ENCODE assay signal across 25 cellular contexts in the genomic region with DNA sequence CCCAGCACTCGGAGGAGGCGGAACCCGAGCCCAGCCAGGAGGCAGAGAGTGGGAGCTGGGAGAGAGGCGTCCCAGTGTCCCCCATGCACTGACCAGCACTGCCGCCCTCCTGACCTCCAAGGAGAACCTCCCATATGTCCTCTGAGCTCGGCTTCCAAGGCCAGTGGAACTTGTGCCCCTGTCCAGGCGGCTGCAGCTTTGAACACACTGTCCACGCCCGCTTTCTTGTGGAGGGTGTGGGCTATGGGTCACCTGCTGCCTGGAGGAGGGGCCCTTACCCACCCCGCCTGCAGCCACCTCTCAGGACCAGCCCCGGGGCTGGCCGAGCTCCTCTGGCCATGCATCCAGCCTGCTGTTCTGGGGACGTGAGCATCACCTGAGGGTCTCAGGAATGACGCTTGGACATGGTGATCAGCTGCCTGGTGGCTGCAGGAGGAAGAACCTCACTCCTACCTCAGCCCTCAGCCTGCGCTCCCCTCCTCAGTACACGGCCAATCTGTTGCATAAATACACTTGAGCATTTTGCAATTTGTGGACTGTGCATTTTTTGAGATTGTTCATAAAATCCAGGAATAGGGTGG. TPM values are rescaled to one million over a fixed set of nuclear protein-coding genes. Genes with fewer than 3 reads are reported as not detected.
DNase-seq lines count a peak whose midpoint lies in the region; ATAC-seq and TF ChIP-seq lines count a peak whose summit lies in the region.
"Had no signal": no experiment of that assay in that cellular context is flagged by ENCODE, and none has a peak within 500 bp of the region (broad histone marks: within the 10 kb centered on the region; RNA-seq: fewer than 3 reads in every experiment).

No MANE protein-coding gene starts in this region.

- POLR2A ChIA-PET in activated naive CD8-positive, alpha-beta T cell treated with anti-CD3 and anti-CD28 coated beads, Interleukin-2, amount 10 ng/mL, durations not matched to agents 7 days and 5 days (lab: Charles Lee), result no interaction called here

- no peak for ATAC-seq in activated naive CD8-positive, alpha-beta T cell treated with anti-CD3 and anti-CD28 coated beads, Interleukin-2, amount 10 ng/mL, durations not matched to agents 7 days and 5 days (ENCODE audit: low read depth)
- ATAC-seq in RWPE2 (ENCODE audit: low read depth) (no peak), lower lobe of right lung (no peak), HG02852 (IDR thresholded peaks at IDR 0.05; ENCODE audit: unreplicated experiment) (no peak)
- no peak for ATAC-seq in activated T-helper 17 cell treated with anti-CD3 and anti-CD28 coated beads, Interleukin-2, amount 50 U/mL, for 72 hours (replicated peaks)

- H3K27me3 Mint-ChIP-seq in activated naive CD8-positive, alpha-beta T cell treated with anti-CD3 and anti-CD28 coated beads, Interleukin-2, amount 10 ng/mL, durations not matched to agents 7 days and 5 days, result no peaks in the 10 kb centered on the region
- H3K27me3 Mint-ChIP-seq in activated naive CD8-positive, alpha-beta T cell treated with anti-CD3 and anti-CD28 coated beads for 36 hours, result no peaks in the 10 kb centered on the region
- H3K27me3 Mint-ChIP-seq in type B pancreatic cell, result no peaks in the 10 kb centered on the region
- no peaks in the 10 kb centered on the region for H3K27me3 Mint-ChIP-seq in activated T-helper 17 cell treated with anti-CD3 and anti-CD28 coated beads, Interleukin-2, amount 50 U/mL, for 72 hours
- H3K27me3 Mint-ChIP-seq: central memory CD8-positive, alpha-beta T cell had no signal

- no peaks in the 10 kb centered on the region for H3K4me1 ChIP-seq in RWPE2 (ENCODE audit: insufficient read depth, poor library complexity, severe bottlenecking)
- no peaks in the 10 kb centered on the region for H3K4me1 ChIP-seq in lower lobe of right lung
- H3K4me1 ChIP-seq: ascending aorta, uterus had no signal

- H3K36me3 ChIP-seq in RWPE2 (ENCODE audit: low read depth), result no peaks in the 10 kb centered on the region
- no peaks in the 10 kb centered on the region for H3K36me3 ChIP-seq in lower lobe of right lung
- H3K36me3 ChIP-seq: ascending aorta, uterus had no signal

- H3K4me3 Mint-ChIP-seq in activated naive CD8-positive, alpha-beta T cell treated with anti-CD3 and anti-CD28 coated beads, Interleukin-2, amount 10 ng/mL, durations not matched to agents 7 days and 5 days, result no peak overlapping the region
- no peak overlapping the region for H3K4me3 Mint-ChIP-seq in activated naive CD8-positive, alpha-beta T cell treated with anti-CD3 and anti-CD28 coated beads for 36 hours
- H3K4me3 Mint-ChIP-seq in type B pancreatic cell, result no peak overlapping the region
- no peak overlapping the region for H3K4me3 Mint-ChIP-seq in activated T-helper 17 cell treated with anti-CD3 and anti-CD28 coated beads, Interleukin-2, amount 50 U/mL, for 72 hours
- H3K4me3 Mint-ChIP-seq: central memory CD8-positive, alpha-beta T cell; nephron progenitor cell had no signal

- H3K4me3 ChIP-seq in RWPE2 (ENCODE audit: severe bottlenecking), result no peak overlapping the region
- H3K4me3 ChIP-seq in lower lobe of right lung, result no peak overlapping the region
- H3K4me3 ChIP-seq: ascending aorta, uterus had no signal

- no peak overlapping the region for H3K27ac ChIP-seq in RWPE2 (ENCODE audit: poor library complexity, severe bottlenecking)
- no peak overlapping the region for H3K27ac ChIP-seq in lower lobe of right lung
- H3K27ac ChIP-seq: ascending aorta, uterus had no signal

- no peaks in the 10 kb centered on the region for H3K36me3 Mint-ChIP-seq in activated naive CD8-positive, alpha-beta T cell treated with anti-CD3 and anti-CD28 coated beads, Interleukin-2, amount 10 ng/mL, durations not matched to agents 7 days and 5 days
- no peaks in the 10 kb centered on the region for H3K36me3 Mint-ChIP-seq in activated naive CD8-positive, alpha-beta T cell treated with anti-CD3 and anti-CD28 coated beads for 36 hours
- no peaks in the 10 kb centered on the region for H3K36me3 Mint-ChIP-seq in type B pancreatic cell
- H3K36me3 Mint-ChIP-seq in activated T-helper 17 cell treated with anti-CD3 and anti-CD28 coated beads, Interleukin-2, amount 50 U/mL, for 72 hours (ENCODE audit: low read depth), result no peaks in the 10 kb centered on the region

- no peaks in the 10 kb centered on the region for H3K4me1 Mint-ChIP-seq in activated naive CD8-positive, alpha-beta T cell treated with anti-CD3 and anti-CD28 coated beads, Interleukin-2, amount 10 ng/mL, durations not matched to agents 7 days and 5 days
- no peaks in the 10 kb centered on the region for H3K4me1 Mint-ChIP-seq in activated naive CD8-positive, alpha-beta T cell treated with anti-CD3 and anti-CD28 coated beads for 36 hours
- no peaks in the 10 kb centered on the region for H3K4me1 Mint-ChIP-seq in type B pancreatic cell (ENCODE audit: unreplicated experiment)
- no peaks in the 10 kb centered on the region for H3K4me1 Mint-ChIP-seq in activated T-helper 17 cell treated with anti-CD3 and anti-CD28 coated beads, Interleukin-2, amount 50 U/mL, for 72 hours
- H3K4me1 Mint-ChIP-seq: central memory CD8-positive, alpha-beta T cell; nephron progenitor cell had no signal

- H3K9me3 Mint-ChIP-seq in activated naive CD8-positive, alpha-beta T cell treated with anti-CD3 and anti-CD28 coated beads, Interleukin-2, amount 10 ng/mL, durations not matched to agents 7 days and 5 days, result no peaks in the 10 kb centered on the region
- H3K9me3 Mint-ChIP-seq in activated naive CD8-positive, alpha-beta T cell treated with anti-CD3 and anti-CD28 coated beads for 36 hours, result no peaks in the 10 kb centered on the region
- no peaks in the 10 kb centered on the region for H3K9me3 Mint-ChIP-seq in type B pancreatic cell
- H3K9me3 Mint-ChIP-seq in activated T-helper 17 cell treated with anti-CD3 and anti-CD28 coated beads, Interleukin-2, amount 50 U/mL, for 72 hours, result no peaks in the 10 kb centered on the region
- H3K9me3 Mint-ChIP-seq: central memory CD8-positive, alpha-beta T cell; nephron progenitor cell had no signal

- H3K9me3 ChIP-seq in RWPE2 (ENCODE audit: severe bottlenecking) (no peaks in the 10 kb centered on the region), lower lobe of right lung (no peaks in the 10 kb centered on the region)
- H3K9me3 ChIP-seq: ascending aorta, uterus had no signal

- DNase-seq in activated naive CD8-positive, alpha-beta T cell treated with anti-CD3 and anti-CD28 coated beads, Interleukin-2, amount 10 ng/mL, durations not matched to agents 7 days and 5 days, result peak; percentile 27
- no peak for DNase-seq in activated naive CD8-positive, alpha-beta T cell treated with anti-CD3 and anti-CD28 coated beads for 36 hours
- DNase-seq in RWPE2 (ENCODE audit: low spot score) (peak; percentile 45), lower lobe of right lung (peak; percentile 43), type B pancreatic cell (ENCODE audit: extremely low spot score, unreplicated experiment) (peak; percentile 66)
- no peak for DNase-seq in activated CD4-positive, alpha-beta T cell treated with anti-CD3 and anti-CD28 coated beads, Interleukin-2, amount 50 U/mL, for 1 hour
- DNase-seq: activated CD4-positive, alpha-beta T cell treated with anti-CD3 and anti-CD28 coated beads for 48 hours; DMS 273 treated with DMSO at 0.1 percent for 48 hours; effector CD4-positive, alpha-beta T cell; erythroblast; GOT3; kidney glomerular epithelial cell; MM.1S; NCI-H1436; NCI-H526; nephron progenitor cell; stimulated activated CD4-positive, alpha-beta T cell treated with anti-CD3 and anti-CD28 coated beads, Interleukin-12 subunit alpha, Interleukin-12 subunit beta, amount 100 ng/mL, for 4 hours; stimulated activated CD8-positive, alpha-beta memory T cell treated with anti-CD3 and anti-CD28 coated beads, Interleukin-4, amount 100 ng/mL, for 48 hours; uterus had no signal

- TF ChIP-seq CTCF in RWPE2 (IDR thresholded peaks at IDR 0.05; ENCODE audit: poor library complexity, severe bottlenecking) (no peak), lower lobe of right lung (IDR thresholded peaks at IDR 0.05) (no peak), type B pancreatic cell (conservative IDR thresholded peaks at IDR 0.05) (no peak)

- H3K27ac Mint-ChIP-seq in activated naive CD8-positive, alpha-beta T cell treated with anti-CD3 and anti-CD28 coated beads, Interleukin-2, amount 10 ng/mL, durations not matched to agents 7 days and 5 days, result no peak overlapping the region
- no peak overlapping the region for H3K27ac Mint-ChIP-seq in activated naive CD8-positive, alpha-beta T cell treated with anti-CD3 and anti-CD28 coated beads for 36 hours
- no peak overlapping the region for H3K27ac Mint-ChIP-seq in type B pancreatic cell
- H3K27ac Mint-ChIP-seq in activated T-helper 17 cell treated with anti-CD3 and anti-CD28 coated beads, Interleukin-2, amount 50 U/mL, for 72 hours, result no peak overlapping the region
- H3K27ac Mint-ChIP-seq: nephron progenitor cell had no signal

- H3K27me3 ChIP-seq in RWPE2 (ENCODE audit: insufficient read depth, poor library complexity, severe bottlenecking), result peaks cover 41% of the 10 kb centered on the region
- H3K27me3 ChIP-seq in lower lobe of right lung (ENCODE audit: low read depth), result peaks cover 68% of the 10 kb centered on the region
- H3K27me3 ChIP-seq: ascending aorta had no signal

- intact Hi-C loops in lower lobe of right lung (cut with DNase I), result no loop called here

RNA-seq across cellular contexts. Expression of gene MUC5B, which starts 22.2 kb away (rescaled TPM):
- total RNA-seq in activated naive CD8-positive, alpha-beta T cell treated with anti-CD3 and anti-CD28 coated beads, Interleukin-2, amount 10 ng/mL, durations not matched to agents 7 days and 5 days, result not detected
- not detected for total RNA-seq in activated naive CD8-positive, alpha-beta T cell treated with anti-CD3 and anti-CD28 coated beads for 36 hours
- total RNA-seq in lower lobe of right lung (57.5 TPM), type B pancreatic cell (ENCODE audit: low replicate concordance) (0.48 and 2.0 TPM in 2 replicates)
- total RNA-seq in activated T-helper 17 cell treated with anti-CD3 and anti-CD28 coated beads, Interleukin-2, amount 50 U/mL, for 72 hours, result not detected
- total RNA-seq: frontal cortex, pulmonary artery endothelial cell had no signal

RNA-seq across cellular contexts. Expression of gene MUC5AC, which starts 42.9 kb away (rescaled TPM):
- not detected for total RNA-seq in activated naive CD8-positive, alpha-beta T cell treated with anti-CD3 and anti-CD28 coated beads, Interleukin-2, amount 10 ng/mL, durations not matched to agents 7 days and 5 days
- total RNA-seq in activated naive CD8-positive, alpha-beta T cell treated with anti-CD3 and anti-CD28 coated beads for 36 hours, result not detected
- 0.35 TPM for total RNA-seq in lower lobe of right lung
- total RNA-seq in type B pancreatic cell (ENCODE audit: low replicate concordance), result 0.10 and 1.4 TPM in 2 replicates
- not detected for total RNA-seq in activated T-helper 17 cell treated with anti-CD3 and anti-CD28 coated beads, Interleukin-2, amount 50 U/mL, for 72 hours
- total RNA-seq: frontal cortex, pulmonary artery endothelial cell had no signal

Comparison
In these comparisons a context has a peak if more than half of its experiments do, and no peak if none do; other contexts are left out.
1. DNase-seq: peak in activated naive CD8-positive, alpha-beta T cell treated with anti-CD3 and anti-CD28 coated beads, Interleukin-2, amount 10 ng/mL, durations not matched to agents 7 days and 5 days (single experiment), RWPE2 (single experiment), lower lobe of right lung (single experiment) and type B pancreatic cell (single experiment); none in activated naive CD8-positive, alpha-beta T cell treated with anti-CD3 and anti-CD28 coated beads for 36 hours (single experiment) and activated CD4-positive, alpha-beta T cell treated with anti-CD3 and anti-CD28 coated beads, Interleukin-2, amount 50 U/mL, for 1 hour (single experiment).
2. RNA of gene MUC5B, which starts 22.2 kb away (total RNA-seq): 57.5 TPM in lower lobe of right lung (single experiment); 0.48 to 2.0 TPM in type B pancreatic cell, not detected in activated naive CD8-positive, alpha-beta T cell treated with anti-CD3 and anti-CD28 coated beads, Interleukin-2, amount 10 ng/mL, durations not matched to agents 7 days and 5 days, not detected in activated naive CD8-positive, alpha-beta T cell treated with anti-CD3 and anti-CD28 coated beads for 36 hours and not detected in activated T-helper 17 cell treated with anti-CD3 and anti-CD28 coated beads, Interleukin-2, amount 50 U/mL, for 72 hours; every median in the first group is over 10 times any median in the second.